ENCODE assay signal across 15 cellular contexts in the genomic region with DNA sequence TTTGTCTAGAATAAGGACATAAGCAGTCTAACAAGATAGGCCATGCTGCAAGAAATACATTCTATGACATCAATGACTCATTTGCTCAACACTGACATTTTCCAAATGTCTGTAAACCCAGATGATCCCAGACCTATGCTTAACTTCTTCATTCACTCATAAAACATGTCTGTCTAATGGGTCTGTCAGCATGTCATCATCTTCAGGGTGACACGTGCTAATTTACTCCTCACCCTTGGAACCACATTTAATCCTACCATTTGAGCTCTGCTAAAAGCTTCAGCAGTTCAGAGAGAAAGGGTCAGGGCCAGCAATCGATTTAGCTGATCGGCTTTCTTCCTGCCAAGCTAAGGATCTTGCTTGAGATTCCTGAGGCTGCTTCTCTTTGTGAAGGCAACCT.
A peak's percentile ranks its signal among the peaks of the same experiment; 100 is the strongest.
DNase-seq lines count a peak whose midpoint lies in the region; ATAC-seq and TF ChIP-seq lines count a peak whose summit lies in the region.
"Had no signal": no experiment of that assay in that cellular context is flagged by ENCODE, and none has a peak within 500 bp of the region (broad histone marks: within the 10 kb centered on the region; RNA-seq: fewer than 3 reads in every experiment).

No MANE protein-coding gene starts in this region.

- H3K27ac Mint-ChIP-seq in activated naive CD4-positive, alpha-beta T cell treated with anti-CD3 and anti-CD28 coated beads, Interleukin-2, amount 50 U/mL, for 24 hours: peak overlapping the region; percentile 86
- peak overlapping the region; percentile 55 for H3K27ac Mint-ChIP-seq in chondrocyte (ENCODE audit: unreplicated experiment)
- H3K27ac Mint-ChIP-seq: mesothelial cell of epicardium had no signal

- no peak overlapping the region for H3K4me3 Mint-ChIP-seq in activated naive CD4-positive, alpha-beta T cell treated with anti-CD3 and anti-CD28 coated beads, Interleukin-2, amount 50 U/mL, for 24 hours
- no peak overlapping the region for H3K4me3 Mint-ChIP-seq in chondrocyte (ENCODE audit: unreplicated experiment)
- H3K4me3 Mint-ChIP-seq: mesothelial cell of epicardium had no signal

- peaks cover 8% of the 10 kb centered on the region for H3K36me3 Mint-ChIP-seq in activated naive CD4-positive, alpha-beta T cell treated with anti-CD3 and anti-CD28 coated beads, Interleukin-2, amount 50 U/mL, for 24 hours
- H3K36me3 Mint-ChIP-seq in chondrocyte (ENCODE audit: low read depth): no peaks in the 10 kb centered on the region
- H3K36me3 Mint-ChIP-seq: mesothelial cell of epicardium had no signal

- POLR2A ChIA-PET in Panc1 (lab: Charles Lee): interaction anchor here (0.7 kb wide), 1 partner anchor 10 kb away, joined by 4 read pairs; no protein-coding TSS in a partner anchor

- no peaks in the 10 kb centered on the region for H3K4me1 ChIP-seq in Panc1 (ENCODE audit: control insufficient read depth, insufficient read depth, low read length)
- H3K4me1 ChIP-seq: BE2C, HAP-1 had no signal

- no peak overlapping the region for H3K27ac ChIP-seq in Panc1 (ENCODE audit: low read length)
- no peak overlapping the region for H3K27ac ChIP-seq in coronary artery

- no peaks in the 10 kb centered on the region for H3K9me3 Mint-ChIP-seq in activated naive CD4-positive, alpha-beta T cell treated with anti-CD3 and anti-CD28 coated beads, Interleukin-2, amount 50 U/mL, for 24 hours
- peaks cover 7% of the 10 kb centered on the region for H3K9me3 Mint-ChIP-seq in chondrocyte (ENCODE audit: low read depth)

- TF ChIP-seq CTCF in Panc1 (IDR thresholded peaks at IDR 0.05) (no peak), chondrocyte (IDR thresholded peaks at IDR 0.05) (no peak), coronary artery (IDR thresholded peaks at IDR 0.05) (no peak)

- DNase-seq in activated naive CD4-positive, alpha-beta T cell treated with Interleukin-2 at 50 U/mL for 16 hours: no peak
- DNase-seq in Panc1 (ENCODE audit: low read depth, low spot score): no peak
- no peak for DNase-seq in chondrocyte (ENCODE audit: low spot score)
- DNase-seq in stimulated activated naive CD8-positive, alpha-beta T cell treated with anti-CD3 and anti-CD28 coated beads, Interleukin-15, Interleukin-2, amounts not matched to agents 100 U/mL and 50 U/mL, for 24 hours: no peak
- DNase-seq in stimulated activated CD4-positive, alpha-beta T cell treated with anti-CD3 and anti-CD28 coated beads, Interleukin-4, amount 100 ng/mL, for 1 hour: no peak
- no peak for DNase-seq in coronary artery (ENCODE audit: low spot score)
- no peak for DNase-seq in mucosa of gallbladder (ENCODE audit: low spot score)
- DNase-seq: BE2C; EL; KBM-7; posterior cingulate gyrus; stimulated activated CD4-positive, alpha-beta T cell treated with anti-CD3 and anti-CD28 coated beads, Interleukin-2, amount 100 ng/mL, for 48 hours had no signal

- no peak for ATAC-seq in Panc1
- ATAC-seq in stimulated activated naive CD8-positive, alpha-beta T cell treated with anti-CD3 and anti-CD28 coated beads, Interleukin-15, Interleukin-2, amounts not matched to agents 100 U/mL and 50 U/mL, for 24 hours: peak; percentile 37

- CTCF ChIA-PET in Panc1 (lab: Charles Lee): no interaction called here

- peaks cover 44% of the 10 kb centered on the region for H3K4me1 Mint-ChIP-seq in activated naive CD4-positive, alpha-beta T cell treated with anti-CD3 and anti-CD28 coated beads, Interleukin-2, amount 50 U/mL, for 24 hours
- H3K4me1 Mint-ChIP-seq in chondrocyte (ENCODE audit: low read depth): peaks cover 57% of the 10 kb centered on the region

- H3K27me3 Mint-ChIP-seq in activated naive CD4-positive, alpha-beta T cell treated with anti-CD3 and anti-CD28 coated beads, Interleukin-2, amount 50 U/mL, for 24 hours: no peaks in the 10 kb centered on the region
- H3K27me3 Mint-ChIP-seq in chondrocyte (ENCODE audit: low read depth): no peaks in the 10 kb centered on the region

- no peak overlapping the region for H3K4me3 ChIP-seq in Panc1 (ENCODE audit: low read depth in 2 of 2, low read length in 2 of 2)
- H3K4me3 ChIP-seq in coronary artery: no peak overlapping the region
- H3K4me3 ChIP-seq: HAP-1 had no signal

- TSS peak; percentile 46 for BruUV-seq in Panc1 (replicated peaks; lab: Mats Ljungman, UMichigan)

- H3K9me3 ChIP-seq in Panc1 (ENCODE audit: control insufficient read depth, insufficient read depth, low read depth, low read length): no peaks in the 10 kb centered on the region
- H3K9me3 ChIP-seq: BE2C, HAP-1 had no signal

- in situ Hi-C loops in Panc1 (cut with HindIII; ENCODE audit: low pct_unique_long_range_greater_than_20kb, low sequenced_read_pairs): no loop called here

- H3K27me3 ChIP-seq in Panc1 (ENCODE audit: control insufficient read depth, insufficient read depth, low read length): no peaks in the 10 kb centered on the region
- H3K27me3 ChIP-seq: BE2C had no signal

- H3K36me3 ChIP-seq in Panc1 (ENCODE audit: control insufficient read depth, insufficient read depth, low read length): no peaks in the 10 kb centered on the region
- H3K36me3 ChIP-seq: BE2C, HAP-1 had no signal

- intact Hi-C loops in Panc1 (cut with micrococcal nuclease; ENCODE audit: unreplicated experiment): no loop called here
